ENCODE assay signal across 27 cellular contexts in genomic region chr14:99690636-99691035, GRCh38. TPM values are rescaled to one million over a fixed set of nuclear protein-coding genes. Genes with fewer than 3 reads are reported as not detected.
"Had no signal": no experiment of that assay in that cellular context is flagged by ENCODE, and none has a peak within 500 bp of the region (broad histone marks: within the 10 kb centered on the region; RNA-seq: fewer than 3 reads in every experiment).

No MANE protein-coding gene starts in this region.

- H3K27ac Mint-ChIP-seq: naive thymus-derived CD8-positive, alpha-beta T cell; stimulated activated memory B cell treated with anti-CD40 and anti-IgM and Interleukin-4, amounts not matched to agents 10 μg/mL and 1 μg/mL and 100 μg/mL, for 72 hours had no signal

- H3K36me3 Mint-ChIP-seq: naive thymus-derived CD8-positive, alpha-beta T cell; stimulated activated memory B cell treated with anti-CD40 and anti-IgM and Interleukin-4, amounts not matched to agents 10 μg/mL and 1 μg/mL and 100 μg/mL, for 72 hours had no signal

- H3K4me3 ChIP-seq: gastrocnemius medialis, hepatocyte, lower lobe of right lung, ovary, psoas muscle, skin epidermis, spleen, testis, tibial artery, upper lobe of left lung had no signal

- H3K27ac ChIP-seq: epithelial cell of prostate, gastrocnemius medialis, hepatocyte, lower lobe of right lung, ovary, psoas muscle, skin epidermis, spleen, testis, tibial artery, upper lobe of left lung had no signal

- H3K36me3 ChIP-seq: gastrocnemius medialis, lower lobe of right lung, ovary, spleen, tibial artery, upper lobe of left lung had no signal

- H3K4me1 ChIP-seq: gastrocnemius medialis, lower lobe of right lung, psoas muscle, testis, tibial artery, upper lobe of left lung had no signal

- ATAC-seq: esophagus mucosa; gastrocnemius medialis; left colon; left ventricle myocardium superior; lower lobe of right lung; naive thymus-derived CD8-positive, alpha-beta T cell; psoas muscle; right cardiac atrium; stimulated activated memory B cell treated with anti-CD40 and anti-IgM and Interleukin-4, amounts not matched to agents 10 μg/mL and 1 μg/mL and 100 μg/mL, for 72 hours; stimulated activated naive CD8-positive, alpha-beta T cell treated with anti-CD3 and anti-CD28 coated beads, Interleukin-15, Interleukin-2, amounts not matched to agents 100 U/mL and 50 U/mL, for 24 hours had no signal

- H3K9me3 ChIP-seq: gastrocnemius medialis, lower lobe of right lung, ovary, psoas muscle, spleen, testis, tibial artery, upper lobe of left lung had no signal

- DNase-seq: cortex of kidney; effector CD4-positive, alpha-beta T cell; foreskin fibroblast; gastrocnemius medialis; kidney glomerular epithelial cell; left colon; left ventricle myocardium superior; lower lobe of right lung; nephron progenitor cell; nucleus accumbens; ovary; posterior cingulate gyrus; psoas muscle; right cardiac atrium; spleen; stimulated activated CD4-positive, alpha-beta T cell treated with anti-CD3 and anti-CD28 coated beads, Interleukin-4, amount 100 ng/mL, for 4 hours; stimulated activated naive CD8-positive, alpha-beta T cell treated with anti-CD3 and anti-CD28 coated beads, Interleukin-15, Interleukin-2, amounts not matched to agents 100 U/mL and 50 U/mL, for 24 hours; substantia nigra; testis; tibial artery; upper lobe of left lung had no signal

- H3K27me3 ChIP-seq: gastrocnemius medialis, ovary, testis, upper lobe of left lung had no signal

- H3K4me3 Mint-ChIP-seq: naive thymus-derived CD8-positive, alpha-beta T cell; nephron progenitor cell; stimulated activated memory B cell treated with anti-CD40 and anti-IgM and Interleukin-4, amounts not matched to agents 10 μg/mL and 1 μg/mL and 100 μg/mL, for 72 hours had no signal

- H3K9me3 Mint-ChIP-seq: naive thymus-derived CD8-positive, alpha-beta T cell; stimulated activated memory B cell treated with anti-CD40 and anti-IgM and Interleukin-4, amounts not matched to agents 10 μg/mL and 1 μg/mL and 100 μg/mL, for 72 hours had no signal

RNA-seq across cellular contexts. Expression of gene CYP46A1, which starts 6.5 kb away (rescaled TPM):
- total RNA-seq: esophagus mucosa had no signal
